8 cellular contexts compared by ENCODE assay signal in genomic region chr16:29740630-29741015, GRCh38. TPM values are rescaled to one million over a fixed set of nuclear protein-coding genes. Genes with fewer than 3 reads are reported as not detected.
"Had no signal": no experiment of that assay in that cellular context is flagged by ENCODE, and none has a peak within 500 bp of the region (broad histone marks: within the 10 kb centered on the region; RNA-seq: fewer than 3 reads in every experiment).

No MANE protein-coding gene starts in this region.

RNA-seq across cellular contexts. Expression of gene C16orf54, which starts 5.2 kb away (rescaled TPM):
- total RNA-seq: kidney epithelial cell, myocyte, smooth muscle cell had no signal
- polyA plus RNA-seq: smooth muscle cell had no signal

RNA-seq across cellular contexts. Expression of gene ZG16, which starts 37.4 kb away (rescaled TPM):
- total RNA-seq: activated T-cell treated with anti-CD3 and anti-CD28 coated beads, Interleukin-2, amount 50 U/mL, for 72 hours; cardiac septum; kidney epithelial cell; mesenteric fat pad; myocyte; occipital lobe; progenitor cell of endocrine pancreas; smooth muscle cell had no signal
- polyA plus RNA-seq: smooth muscle cell had no signal
